ENCODE assay signal across 10 cellular contexts in the genomic region with DNA sequence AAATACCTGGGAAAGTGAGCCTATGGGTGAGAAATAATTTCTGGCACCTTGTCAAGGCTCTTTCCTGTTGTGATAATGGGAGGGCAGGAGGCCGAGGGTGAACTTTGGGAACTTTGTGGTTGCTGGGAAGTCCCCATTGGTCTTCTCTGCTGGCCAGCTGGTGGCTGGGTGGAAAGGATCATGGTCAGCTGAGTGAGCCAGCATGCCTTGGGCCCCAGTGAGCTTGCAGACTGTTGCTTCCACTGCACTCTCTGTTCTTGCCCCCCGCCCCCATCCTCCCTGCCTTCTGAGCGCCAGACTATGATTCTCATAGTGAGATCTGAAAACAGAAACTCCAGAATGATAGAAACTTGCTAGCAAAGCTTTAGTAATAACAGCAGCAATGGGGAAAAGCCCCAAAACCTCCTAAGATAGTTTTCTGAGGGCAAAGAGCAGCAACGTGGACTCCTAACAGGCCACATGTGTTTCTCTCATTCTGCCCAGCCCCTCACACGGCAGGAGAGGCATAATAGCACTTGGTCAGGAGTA.
DNase-seq lines count a peak whose midpoint lies in the region; ATAC-seq lines count a peak whose summit lies in the region.
"Had no signal": no experiment of that assay in that cellular context is flagged by ENCODE, and none has a peak within 500 bp of the region (broad histone marks: within the 10 kb centered on the region; RNA-seq: fewer than 3 reads in every experiment).

No MANE protein-coding gene starts in this region.

- peak; percentile 68 to 73 for DNase-seq in stimulated activated CD4-positive, alpha-beta T cell treated with anti-CD3 and anti-CD28 coated beads, Interleukin-15, amount 100 ng/mL, for 48 hours (ENCODE audit: low read depth in 2 of 2)
- DNase-seq in NCI-H2227 treated with DMSO at 0.1 percent for 48 hours (lab: John Stamatoyannopoulos, UW) = no peak
- DNase-seq in NCI-H446 treated with DMSO at 0.1 percent for 48 hours (lab: John Stamatoyannopoulos, UW) = no peak
- DNase-seq in GM23248 = no peak
- DNase-seq: NCI-H1417 treated with DMSO at 0.1 percent for 48 hours had no signal

- H4K20me1 ChIP-seq in GM23248 (ENCODE audit: insufficient read depth) = no peaks in the 10 kb centered on the region

- H3K9ac ChIP-seq in GM23248 = no peak overlapping the region

- ATAC-seq in GM18861 (IDR thresholded peaks at IDR 0.05; ENCODE audit: unreplicated experiment) (peak; percentile 51), GM21576 (IDR thresholded peaks at IDR 0.05; ENCODE audit: unreplicated experiment) (peak; percentile 64), HG03521 (IDR thresholded peaks at IDR 0.05; ENCODE audit: unreplicated experiment) (peak; percentile 64), esophagus mucosa (no peak)

- no peaks in the 10 kb centered on the region for H3K9me2 ChIP-seq in GM23248 (ENCODE audit: insufficient read depth)

- no peaks in the 10 kb centered on the region for H3K79me2 ChIP-seq in GM23248 (ENCODE audit: insufficient read depth)

- no peak overlapping the region for H3K27ac ChIP-seq in GM23248
- H3K27ac ChIP-seq: VCaP had no signal

- H3K27me3 ChIP-seq in GM23248 (replicated peaks; ENCODE audit: insufficient read depth) = 0 out of 2 replicates have a peak, but pooled peaks cover 2% of the 10 kb centered on the region

- H3K4me3 ChIP-seq in GM23248 = no peak overlapping the region

- H3F3A ChIP-seq in GM23248 (ENCODE audit: insufficient read depth) = no peaks in the 10 kb centered on the region

- H2AFZ ChIP-seq in GM23248 = no peak overlapping the region

- H3K36me3 ChIP-seq in GM23248 (ENCODE audit: low read depth) = no peaks in the 10 kb centered on the region

- H3K9me3 ChIP-seq in GM23248 (ENCODE audit: low read depth) = no peaks in the 10 kb centered on the region

- no peaks in the 10 kb centered on the region for H3K4me1 ChIP-seq in GM23248 (ENCODE audit: insufficient read depth)

- in situ Hi-C loops in GM23248 (cut with MboI) = loop anchor here (5.0 kb wide), 1 partner anchor 49 kb away; no protein-coding TSS in a partner anchor

- WGBS in GM23248 (ENCODE audit: low coverage in 1 of 2, low lambda C conversion rate in 2 of 2, missing lambda C conversion rate in 2 of 2), 2 experiments = 20 to 26% methylated on average over 5 of the region's 5 CpGs

- H3K4me2 ChIP-seq in GM23248 (ENCODE audit: unreplicated experiment) = no peak overlapping the region

Comparison
In these comparisons a context has a peak if more than half of its experiments do, and no peak if none do; other contexts are left out.
1. DNase-seq: peak in stimulated activated CD4-positive, alpha-beta T cell treated with anti-CD3 and anti-CD28 coated beads, Interleukin-15, amount 100 ng/mL, for 48 hours (2 of 2); none in NCI-H2227 treated with DMSO at 0.1 percent for 48 hours (single experiment), NCI-H446 treated with DMSO at 0.1 percent for 48 hours (single experiment) and GM23248 (single experiment).